10 cellular contexts compared by ENCODE assay signal in the genomic region with DNA sequence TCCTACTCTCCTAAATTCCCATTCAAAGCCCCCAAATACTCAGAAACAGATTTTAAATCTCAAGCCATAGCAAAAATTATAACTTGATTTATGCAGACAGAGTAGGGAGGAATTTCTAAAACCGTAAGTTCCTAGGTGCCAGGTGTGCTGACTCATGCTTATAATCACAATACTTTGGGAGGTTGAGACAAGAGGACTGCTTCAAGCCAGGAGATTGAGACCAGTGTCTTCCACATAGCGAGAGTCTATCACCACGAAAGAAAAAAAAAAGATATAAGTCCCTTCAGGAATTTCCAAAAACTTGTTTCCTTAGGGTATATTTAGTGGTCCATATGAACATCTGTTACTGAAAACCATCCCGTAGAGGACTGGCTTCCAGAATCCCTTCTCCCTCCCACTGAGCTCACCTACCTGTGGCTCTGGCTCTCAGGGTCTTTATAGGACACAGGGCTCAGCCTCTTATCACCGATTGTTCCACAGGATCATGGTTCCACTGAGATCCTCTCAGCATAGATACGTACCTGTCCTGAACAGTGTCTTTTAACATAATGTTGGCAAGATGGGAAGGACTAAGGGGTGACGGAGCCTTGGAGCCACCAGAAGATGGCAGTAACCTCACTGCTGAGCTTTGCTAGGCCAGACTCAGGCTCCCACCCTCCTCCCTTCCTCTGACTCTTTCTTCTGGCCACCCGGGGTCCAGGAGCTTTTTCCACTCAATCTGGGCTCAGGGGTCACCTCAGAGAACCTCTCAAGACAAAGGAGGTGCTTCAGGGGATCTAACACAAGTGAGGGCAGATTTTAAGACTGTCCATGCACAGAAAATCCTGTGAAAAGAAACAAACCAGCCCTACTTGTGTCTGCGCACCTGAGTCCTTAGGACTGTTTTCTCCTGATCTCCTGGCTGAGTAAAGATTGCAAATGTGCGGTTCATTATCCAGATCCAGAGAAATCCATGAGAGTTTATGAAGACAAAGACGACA.
DNase-seq lines count a peak whose midpoint lies in the region; ATAC-seq and TF ChIP-seq lines count a peak whose summit lies in the region.
"Had no signal": no experiment of that assay in that cellular context is flagged by ENCODE, and none has a peak within 500 bp of the region (broad histone marks: within the 10 kb centered on the region; RNA-seq: fewer than 3 reads in every experiment).

No MANE protein-coding gene starts in this region.

- intact Hi-C loops in right cardiac atrium (cut with DNase I) = no loop called here

- TF ChIP-seq CTCF in right atrium auricular region (IDR thresholded peaks at IDR 0.05) (no peak), epithelial cell of proximal tubule (conservative IDR thresholded peaks at IDR 0.05; ENCODE audit: low read depth, low read length) (peak; percentile 71), type B pancreatic cell (conservative IDR thresholded peaks at IDR 0.05) (peak; percentile 40)

- H3K27ac ChIP-seq in right atrium auricular region (no peak overlapping the region), right cardiac atrium (ENCODE audit: low read length) (no peak overlapping the region)
- H3K27ac ChIP-seq: gastrocnemius medialis had no signal

- no peak for ATAC-seq in right cardiac atrium
- ATAC-seq: gastrocnemius medialis had no signal

- H3K36me3 Mint-ChIP-seq in type B pancreatic cell = no peaks in the 10 kb centered on the region

- H3K4me1 ChIP-seq in right atrium auricular region = no peaks in the 10 kb centered on the region
- no peaks in the 10 kb centered on the region for H3K4me1 ChIP-seq in right cardiac atrium (ENCODE audit: control insufficient read depth, insufficient read depth, low read length)
- H3K4me1 ChIP-seq: gastrocnemius medialis had no signal

- H3K27me3 Mint-ChIP-seq in type B pancreatic cell = peaks cover 64% of the 10 kb centered on the region

- no peak overlapping the region for H3K4me3 Mint-ChIP-seq in type B pancreatic cell

- H3K9me3 ChIP-seq in right atrium auricular region (no peaks in the 10 kb centered on the region), right cardiac atrium (ENCODE audit: control insufficient read depth, low read length) (no peaks in the 10 kb centered on the region)
- H3K9me3 ChIP-seq: gastrocnemius medialis had no signal

- H3K36me3 ChIP-seq in right atrium auricular region = no peaks in the 10 kb centered on the region
- H3K36me3 ChIP-seq: gastrocnemius medialis had no signal

- WGBS in right cardiac atrium = 66% methylated on average over 11 of the region's 11 CpGs

- H3K4me1 Mint-ChIP-seq in type B pancreatic cell (ENCODE audit: unreplicated experiment) = no peaks in the 10 kb centered on the region

- no peaks in the 10 kb centered on the region for H3K27me3 ChIP-seq in right atrium auricular region
- H3K27me3 ChIP-seq in right cardiac atrium (ENCODE audit: control insufficient read depth, insufficient read depth) = no peaks in the 10 kb centered on the region
- H3K27me3 ChIP-seq: gastrocnemius medialis had no signal

- no peak overlapping the region for H3K27ac Mint-ChIP-seq in type B pancreatic cell

- no peaks in the 10 kb centered on the region for H3K9me3 Mint-ChIP-seq in type B pancreatic cell

- DNase-seq in right atrium auricular region (ENCODE audit: low spot score) (peak; percentile 36), right cardiac atrium (no peak), NOMO-1 treated with dmso at 0.1 percent for 144 hours (lab: John Stamatoyannopoulos, UW; ENCODE audit: unreplicated experiment) (peak; percentile 53), epithelial cell of proximal tubule (ENCODE audit: low read depth) (no peak), type B pancreatic cell (ENCODE audit: extremely low spot score, unreplicated experiment) (no peak), ecto neural progenitor cell (ENCODE audit: low spot score) (no peak), Ammon's horn (ENCODE audit: low spot score) (no peak)
- no peak for DNase-seq in stimulated activated CD4-positive, alpha-beta T cell treated with anti-CD3 and anti-CD28 coated beads, Interleukin-4, amount 100 ng/mL, for 24 hours
- DNase-seq: COR-L47, gastrocnemius medialis had no signal

- H3K4me3 ChIP-seq in right atrium auricular region (no peak overlapping the region), right cardiac atrium (ENCODE audit: low read length) (no peak overlapping the region), epithelial cell of proximal tubule (ENCODE audit: low read depth, low read length) (no peak overlapping the region)
- H3K4me3 ChIP-seq: gastrocnemius medialis had no signal

Comparison
In these comparisons a context has a peak if more than half of its experiments do, and no peak if none do; other contexts are left out.
1. DNase-seq: peak in right atrium auricular region (single experiment) and NOMO-1 treated with dmso at 0.1 percent for 144 hours (single experiment); none in right cardiac atrium (0 of 3), epithelial cell of proximal tubule (single experiment), type B pancreatic cell (single experiment), stimulated activated CD4-positive, alpha-beta T cell treated with anti-CD3 and anti-CD28 coated beads, Interleukin-4, amount 100 ng/mL, for 24 hours (single experiment), ecto neural progenitor cell (single experiment) and Ammon's horn (single experiment).
2. CTCF ChIP-seq: peak in epithelial cell of proximal tubule (single experiment) and type B pancreatic cell (single experiment); none in right atrium auricular region (0 of 2).